Comparison of ENCODE assay signal across 14 cellular contexts in the genomic region with DNA sequence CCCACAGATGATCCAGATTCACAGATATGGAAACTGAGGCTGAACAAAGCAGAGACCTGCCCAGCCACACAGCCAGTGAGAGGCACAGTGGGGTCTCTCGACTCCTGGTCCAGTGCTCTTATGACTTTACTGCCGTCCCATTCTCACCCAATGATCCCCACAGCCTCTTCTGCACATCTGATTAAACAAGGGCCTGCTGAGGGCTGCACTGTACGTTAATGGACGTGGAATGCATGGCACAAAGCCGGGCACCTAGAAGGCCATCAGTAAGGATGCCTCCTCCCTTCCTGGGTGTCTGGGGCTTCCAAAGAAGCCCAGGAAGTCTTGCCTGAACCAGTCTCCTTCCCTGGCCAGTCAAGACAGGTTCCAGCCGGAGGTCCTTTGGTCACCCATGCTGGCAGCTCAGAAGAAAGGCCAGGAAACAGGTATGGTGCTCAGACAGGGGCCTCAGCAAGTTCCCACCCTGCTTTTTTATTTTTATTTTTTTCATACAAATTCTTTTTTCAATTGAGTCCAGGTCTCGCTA. TPM values are rescaled to one million over a fixed set of nuclear protein-coding genes. Genes with fewer than 3 reads are reported as not detected.
DNase-seq lines count a peak whose midpoint lies in the region; ATAC-seq and TF ChIP-seq lines count a peak whose summit lies in the region.
"Had no signal": no experiment of that assay in that cellular context is flagged by ENCODE, and none has a peak within 500 bp of the region (broad histone marks: within the 10 kb centered on the region; RNA-seq: fewer than 3 reads in every experiment).

No MANE protein-coding gene starts in this region.

- H3K4me3 Mint-ChIP-seq in CD8-positive, alpha-beta T cell: no peak overlapping the region
- peak overlapping the region; percentile 75 for H3K4me3 Mint-ChIP-seq in memory B cell

- no peaks in the 10 kb centered on the region for H3K9me3 ChIP-seq in CD8-positive, alpha-beta T cell (ENCODE audit: low read length)
- no peaks in the 10 kb centered on the region for H3K9me3 ChIP-seq in RWPE2 (ENCODE audit: severe bottlenecking)
- H3K9me3 ChIP-seq: BE2C, suprapubic skin had no signal

- no peak for TF ChIP-seq CTCF in CD8-positive, alpha-beta T cell (IDR thresholded peaks at IDR 0.05)
- TF ChIP-seq CTCF in RWPE2 (IDR thresholded peaks at IDR 0.05; ENCODE audit: poor library complexity, severe bottlenecking): no peak

- peaks cover 54% of the 10 kb centered on the region for H3K4me1 Mint-ChIP-seq in CD8-positive, alpha-beta T cell (ENCODE audit: low read depth)
- H3K4me1 Mint-ChIP-seq in memory B cell: peaks cover 44% of the 10 kb centered on the region

- no peaks in the 10 kb centered on the region for H3K27me3 ChIP-seq in CD8-positive, alpha-beta T cell (ENCODE audit: insufficient read depth, low read length)
- H3K27me3 ChIP-seq in RWPE2 (ENCODE audit: insufficient read depth, poor library complexity, severe bottlenecking): no peaks in the 10 kb centered on the region
- H3K27me3 ChIP-seq: BE2C, suprapubic skin had no signal

- intact Hi-C loops in CD8-positive, alpha-beta T cell (cut with DNase I, micrococcal nuclease): loop anchor here (2.0 to 10.0 kb wide), 8 partner anchors 25 to 1955 kb away; a partner anchor contains a TSS

- CTCF ChIA-PET in CD8-positive, alpha-beta T cell (lab: Charles Lee): no interaction called here

- H3K27ac ChIP-seq in CD8-positive, alpha-beta T cell (ENCODE audit: low read depth, low read length): peak overlapping the region; percentile 14
- peak overlapping the region; percentile 9 for H3K27ac ChIP-seq in RWPE2 (ENCODE audit: poor library complexity, severe bottlenecking)
- H3K27ac ChIP-seq: suprapubic skin had no signal

- H3K27ac Mint-ChIP-seq in CD8-positive, alpha-beta T cell: no peak overlapping the region
- H3K27ac Mint-ChIP-seq in memory B cell: peak overlapping the region; percentile 81

- ATAC-seq in CD8-positive, alpha-beta T cell: no peak
- ATAC-seq in RWPE2 (ENCODE audit: low read depth) (no peak), memory B cell (ENCODE audit: low read depth) (no peak), HG03378 (IDR thresholded peaks at IDR 0.05; ENCODE audit: unreplicated experiment) (no peak), GM19023 (IDR thresholded peaks at IDR 0.05; ENCODE audit: unreplicated experiment) (no peak)
- ATAC-seq: left lobe of liver had no signal

- no peak for DNase-seq in CD8-positive, alpha-beta T cell
- DNase-seq in RWPE2 (ENCODE audit: low spot score) (no peak), memory B cell (ENCODE audit: low spot score in 2 of 2) (no peak), H4 (ENCODE audit: low spot score) (no peak)
- DNase-seq: activated CD4-positive, alpha-beta T cell treated with anti-CD3 and anti-CD28 coated beads, Interleukin-2, amount 50 U/mL, for 1 hour; activated effector memory CD4-positive, alpha-beta T cell treated with anti-CD3 and anti-CD28 coated beads, Interleukin-2, amount 50 U/mL, for 16 hours; BE2C; NCI-H146; NCI-H82 had no signal

- no peaks in the 10 kb centered on the region for H3K36me3 ChIP-seq in CD8-positive, alpha-beta T cell (ENCODE audit: insufficient read depth, low read length)
- no peaks in the 10 kb centered on the region for H3K36me3 ChIP-seq in RWPE2 (ENCODE audit: low read depth)
- H3K36me3 ChIP-seq: BE2C, suprapubic skin had no signal

- H3K4me1 ChIP-seq in CD8-positive, alpha-beta T cell (ENCODE audit: insufficient read depth, low read length): peaks cover 72% of the 10 kb centered on the region
- H3K4me1 ChIP-seq in RWPE2 (ENCODE audit: insufficient read depth, poor library complexity, severe bottlenecking): peaks cover 21% of the 10 kb centered on the region

- POLR2A ChIA-PET in CD8-positive, alpha-beta T cell (lab: Charles Lee): no interaction called here

- no peak overlapping the region for H3K4me3 ChIP-seq in CD8-positive, alpha-beta T cell (ENCODE audit: low read depth, low read length)
- no peak overlapping the region for H3K4me3 ChIP-seq in RWPE2 (ENCODE audit: severe bottlenecking)
- H3K4me3 ChIP-seq: suprapubic skin had no signal

- no peaks in the 10 kb centered on the region for H3K27me3 Mint-ChIP-seq in CD8-positive, alpha-beta T cell (ENCODE audit: low read depth)
- H3K27me3 Mint-ChIP-seq in memory B cell: no peaks in the 10 kb centered on the region

- no peaks in the 10 kb centered on the region for H3K9me3 Mint-ChIP-seq in CD8-positive, alpha-beta T cell
- H3K9me3 Mint-ChIP-seq in memory B cell: no peaks in the 10 kb centered on the region

- no peaks in the 10 kb centered on the region for H3K36me3 Mint-ChIP-seq in CD8-positive, alpha-beta T cell
- peaks cover 11% of the 10 kb centered on the region for H3K36me3 Mint-ChIP-seq in memory B cell

RNA-seq across cellular contexts. Expression of a gene that starts 3.8 kb away (rescaled TPM):
- total RNA-seq in CD8-positive, alpha-beta T cell: 10 to 100 TPM; 10.2 to 12.7 TPM
- 1.6 and 9.2 TPM in 2 replicates for total RNA-seq in H4 (2014; rRNA removed; shearing (Covaris generic))

RNA-seq across cellular contexts. Expression of a gene that starts 15.6 kb away (rescaled TPM):
- not detected for total RNA-seq in CD8-positive, alpha-beta T cell
- not detected in 2 replicates for total RNA-seq in H4 (2014; rRNA removed; shearing (Covaris generic))
- total RNA-seq: osteocyte, suprapubic skin had no signal

RNA-seq across cellular contexts. Expression of a gene that starts 48.1 kb away (rescaled TPM):
- total RNA-seq in CD8-positive, alpha-beta T cell: 1 to 10 TPM; 3.7 to 6.2 TPM
- total RNA-seq in H4 (2014; rRNA removed; shearing (Covaris generic)): 0.66 and 1.1 TPM in 2 replicates

RNA-seq across cellular contexts. Expression of a gene that starts 49.0 kb away (rescaled TPM):
- total RNA-seq in CD8-positive, alpha-beta T cell: not detected
- total RNA-seq in H4 (2014; rRNA removed; shearing (Covaris generic)): not detected in 2 replicates

RNA-seq across cellular contexts. Expression of a gene that starts 55.9 kb away (rescaled TPM):
- 100 to 1,000 TPM in 1 of 2 experiments, 10 to 100 TPM in 1; 94.3 to 101 TPM for total RNA-seq in CD8-positive, alpha-beta T cell
- 222 and 348 TPM in 2 replicates for total RNA-seq in H4 (2014; rRNA removed; shearing (Covaris generic))
